ENCODE assay signal across 23 cellular contexts in the genomic region with DNA sequence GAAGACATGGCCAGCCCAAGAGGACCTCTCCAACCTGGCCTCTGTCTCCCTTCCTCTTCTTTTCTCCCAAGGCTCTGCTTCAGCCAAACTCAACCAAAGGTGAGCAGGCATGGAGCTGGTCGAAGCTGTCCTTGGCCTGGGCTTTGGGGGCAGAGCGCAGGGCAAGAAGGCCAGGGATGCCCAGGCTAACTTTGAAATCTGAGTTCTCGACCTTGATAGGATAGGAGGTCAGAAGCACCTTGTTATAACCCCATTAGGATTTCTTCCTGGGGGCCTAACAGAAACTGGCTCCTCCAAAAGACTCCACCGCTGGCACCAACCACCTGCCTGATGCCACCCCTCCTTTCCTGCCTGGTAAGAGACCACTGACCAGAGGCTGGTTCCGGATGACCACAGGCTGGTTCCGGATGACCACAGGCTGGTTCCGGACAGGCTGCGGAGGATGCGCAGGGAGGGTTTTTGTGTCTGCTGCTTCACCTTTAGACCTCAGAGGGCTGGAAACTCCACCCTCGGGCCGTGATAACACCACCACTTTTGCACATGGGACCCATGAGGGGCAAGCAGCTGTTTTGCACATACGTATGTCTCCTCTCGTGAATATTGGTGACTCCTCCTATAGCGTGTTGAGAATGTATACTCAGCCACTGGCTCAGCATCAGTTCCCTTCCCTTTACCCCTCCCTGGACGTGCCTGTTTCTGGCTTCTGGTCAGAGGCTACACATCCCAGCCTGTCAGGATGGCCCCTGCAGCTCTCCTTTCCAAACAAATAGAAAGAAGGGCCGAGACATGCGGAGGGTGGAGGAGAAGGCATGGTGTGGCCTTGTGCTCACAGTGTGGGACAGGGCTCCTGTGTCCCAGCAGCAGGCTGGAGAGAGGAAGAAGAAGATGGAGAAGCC.
DNase-seq lines count a peak whose midpoint lies in the region; ATAC-seq, FAIRE-seq and TF ChIP-seq lines count a peak whose summit lies in the region.
"Had no signal": no experiment of that assay in that cellular context is flagged by ENCODE, and none has a peak within 500 bp of the region (broad histone marks: within the 10 kb centered on the region; RNA-seq: fewer than 3 reads in every experiment).

No MANE protein-coding gene starts in this region.

- ATAC-seq in Panc1: peak; percentile 16; the same call in 1 of the 2 replicates
- no peak for ATAC-seq in left lobe of liver
- no peak for ATAC-seq in HG03378 (IDR thresholded peaks at IDR 0.05; ENCODE audit: unreplicated experiment)
- ATAC-seq: CD8-positive, alpha-beta T cell; heart left ventricle; left colon had no signal

- no peak for FAIRE-seq in HTR-8/SVneo (lab: Jason Lieb, UNC)
- FAIRE-seq: GM18507, urothelium cell line had no signal

- CTCF ChIA-PET in activated naive CD4-positive, alpha-beta T cell treated with anti-CD3 and anti-CD28 coated beads for 36 hours (lab: Charles Lee): interaction anchor here (0.6 kb wide), 1 partner anchor 143 kb away, joined by 3 read pairs; no protein-coding TSS in a partner anchor
- CTCF ChIA-PET in Panc1 (lab: Charles Lee): no interaction called here

- peaks cover 14% of the 10 kb centered on the region for H3K9me3 ChIP-seq in Panc1 (ENCODE audit: control insufficient read depth, insufficient read depth, low read depth, low read length)

- POLR2A ChIA-PET in Panc1 (lab: Charles Lee): no interaction called here

- H3K4me1 Mint-ChIP-seq in activated naive CD4-positive, alpha-beta T cell treated with anti-CD3 and anti-CD28 coated beads, Interleukin-2, amount 50 U/mL, for 24 hours: peaks cover 60% of the 10 kb centered on the region
- peaks cover 38% of the 10 kb centered on the region for H3K4me1 Mint-ChIP-seq in activated naive CD4-positive, alpha-beta T cell treated with anti-CD3 and anti-CD28 coated beads for 36 hours (ENCODE audit: low read depth)
- H3K4me1 Mint-ChIP-seq in type B pancreatic cell (ENCODE audit: unreplicated experiment): no peaks in the 10 kb centered on the region
- H3K4me1 Mint-ChIP-seq: nephron had no signal

- no peaks in the 10 kb centered on the region for H3K36me3 ChIP-seq in Panc1 (ENCODE audit: control insufficient read depth, insufficient read depth, low read length)
- H3K36me3 ChIP-seq: heart left ventricle had no signal

- no peak for DNase-seq in activated naive CD4-positive, alpha-beta T cell treated with anti-CD3 and anti-CD28 coated beads for 36 hours
- DNase-seq in Panc1 (ENCODE audit: low read depth, low spot score): no peak
- peak; percentile 36 for DNase-seq in left lobe of liver (ENCODE audit: low spot score)
- DNase-seq in type B pancreatic cell (ENCODE audit: extremely low spot score, unreplicated experiment): peak; percentile 49
- DNase-seq in HTR-8/SVneo (ENCODE audit: insufficient read length, low spot score): no peak
- DNase-seq: activated CD4-positive, CD25-positive, alpha-beta regulatory T cell; activated naive CD4-positive, alpha-beta T cell; DMS153; HCEC 1CT; KBM-7; left colon; midbrain; NCI-H2171; NCI-H524; T-helper 9 cell had no signal

- H3K9me3 Mint-ChIP-seq in activated naive CD4-positive, alpha-beta T cell treated with anti-CD3 and anti-CD28 coated beads, Interleukin-2, amount 50 U/mL, for 24 hours: no peaks in the 10 kb centered on the region
- H3K9me3 Mint-ChIP-seq in activated naive CD4-positive, alpha-beta T cell treated with anti-CD3 and anti-CD28 coated beads for 36 hours: peaks cover 28% of the 10 kb centered on the region
- H3K9me3 Mint-ChIP-seq in type B pancreatic cell: peaks cover 8% of the 10 kb centered on the region

- intact Hi-C loops in activated naive CD4-positive, alpha-beta T cell treated with anti-CD3 and anti-CD28 coated beads for 36 hours (cut with micrococcal nuclease): no loop called here
- intact Hi-C loops in Panc1 (cut with micrococcal nuclease; ENCODE audit: unreplicated experiment): no loop called here

- no peak overlapping the region for H3K4me3 Mint-ChIP-seq in activated naive CD4-positive, alpha-beta T cell treated with anti-CD3 and anti-CD28 coated beads, Interleukin-2, amount 50 U/mL, for 24 hours
- H3K4me3 Mint-ChIP-seq in activated naive CD4-positive, alpha-beta T cell treated with anti-CD3 and anti-CD28 coated beads for 36 hours: no peak overlapping the region
- H3K4me3 Mint-ChIP-seq in type B pancreatic cell: no peak overlapping the region
- H3K4me3 Mint-ChIP-seq: nephron had no signal

- BruUV-seq in Panc1 (replicated peaks; lab: Mats Ljungman, UMichigan): no TSS peak

- no peaks in the 10 kb centered on the region for H3K27me3 ChIP-seq in Panc1 (ENCODE audit: control insufficient read depth, insufficient read depth, low read length)

- H3K4me1 ChIP-seq in Panc1 (ENCODE audit: control insufficient read depth, insufficient read depth, low read length): no peaks in the 10 kb centered on the region
- H3K4me1 ChIP-seq: heart left ventricle had no signal

- in situ Hi-C loops in Panc1 (cut with HindIII; ENCODE audit: low pct_unique_long_range_greater_than_20kb, low sequenced_read_pairs): no loop called here

- H3K27ac ChIP-seq in Panc1 (ENCODE audit: low read length): no peak overlapping the region
- H3K27ac ChIP-seq: heart left ventricle had no signal

- H3K27me3 Mint-ChIP-seq in activated naive CD4-positive, alpha-beta T cell treated with anti-CD3 and anti-CD28 coated beads, Interleukin-2, amount 50 U/mL, for 24 hours: no peaks in the 10 kb centered on the region
- H3K27me3 Mint-ChIP-seq in activated naive CD4-positive, alpha-beta T cell treated with anti-CD3 and anti-CD28 coated beads for 36 hours (ENCODE audit: low read depth): no peaks in the 10 kb centered on the region
- H3K27me3 Mint-ChIP-seq in type B pancreatic cell: no peaks in the 10 kb centered on the region

- H3K27ac Mint-ChIP-seq in activated naive CD4-positive, alpha-beta T cell treated with anti-CD3 and anti-CD28 coated beads, Interleukin-2, amount 50 U/mL, for 24 hours: peak overlapping the region; percentile 88
- no peak overlapping the region for H3K27ac Mint-ChIP-seq in activated naive CD4-positive, alpha-beta T cell treated with anti-CD3 and anti-CD28 coated beads for 36 hours
- H3K27ac Mint-ChIP-seq in type B pancreatic cell: no peak overlapping the region
- H3K27ac Mint-ChIP-seq: CD8-positive, alpha-beta T cell; nephron; progenitor cell of endocrine pancreas had no signal

- TF ChIP-seq CTCF in Panc1 (IDR thresholded peaks at IDR 0.05) (no peak), type B pancreatic cell (conservative IDR thresholded peaks at IDR 0.05) (no peak)

- no peak overlapping the region for H3K4me3 ChIP-seq in Panc1 (ENCODE audit: low read depth in 2 of 2, low read length in 2 of 2)

- H3K36me3 Mint-ChIP-seq in activated naive CD4-positive, alpha-beta T cell treated with anti-CD3 and anti-CD28 coated beads, Interleukin-2, amount 50 U/mL, for 24 hours: peaks cover 2% of the 10 kb centered on the region
- H3K36me3 Mint-ChIP-seq in activated naive CD4-positive, alpha-beta T cell treated with anti-CD3 and anti-CD28 coated beads for 36 hours (ENCODE audit: low read depth): peaks cover 8% of the 10 kb centered on the region
- H3K36me3 Mint-ChIP-seq in type B pancreatic cell: peaks cover 3% of the 10 kb centered on the region

Comparison
In these comparisons a context has a peak if more than half of its experiments do, and no peak if none do; other contexts are left out.
1. DNase-seq: peak in left lobe of liver (single experiment) and type B pancreatic cell (single experiment); none in activated naive CD4-positive, alpha-beta T cell treated with anti-CD3 and anti-CD28 coated beads for 36 hours (single experiment), Panc1 (single experiment) and HTR-8/SVneo (single experiment).